ENCODE assay signal across 8 cellular contexts in genomic region chr14:72894623-72895378, GRCh38. TPM values are rescaled to one million over a fixed set of nuclear protein-coding genes. Genes with fewer than 3 reads are reported as not detected.
DNase-seq lines count a peak whose midpoint lies in the region; ATAC-seq and TF ChIP-seq lines count a peak whose summit lies in the region.

No MANE protein-coding gene starts in this region.

- ATAC-seq in WTC11 = peak; percentile 61
- ATAC-seq in GM21529 (IDR thresholded peaks at IDR 0.05; ENCODE audit: unreplicated experiment) = no peak

- POLR2A ChIA-PET in WTC11 (lab: Charles Lee) = interaction anchor here (0.6 to 1.1 kb wide), 3 partner anchors 11 to 83 kb away, joined by 3 read pairs; no protein-coding TSS in a partner anchor

- H3K4me3 ChIP-seq in fibroblast of mammary gland (ENCODE audit: control insufficient read depth, low read depth, low read length) (peak overlapping the region; percentile 86), neuron (ENCODE audit: low read length) (peak overlapping the region; percentile 95)

- no peaks in the 10 kb centered on the region for H3K36me3 ChIP-seq in neuron (ENCODE audit: insufficient read depth, low read length)

- peaks cover 66% of the 10 kb centered on the region for H3K27me3 ChIP-seq in neuron (ENCODE audit: insufficient read depth, low read length)

- peak overlapping the region; percentile 100 for H2AFZ ChIP-seq in neuron (ENCODE audit: low read depth, low read length)

- no peaks in the 10 kb centered on the region for H3K36me3 Mint-ChIP-seq in WTC11

- no peaks in the 10 kb centered on the region for H3K9me3 ChIP-seq in neuron (ENCODE audit: low read length)

- peaks cover 34% of the 10 kb centered on the region for H3K4me1 Mint-ChIP-seq in WTC11

- peaks cover 41% of the 10 kb centered on the region for H3K4me1 ChIP-seq in neuron (ENCODE audit: insufficient read depth, low read length)

- H3K27ac Mint-ChIP-seq in WTC11 = no peak overlapping the region

- peak; percentile 64 for DNase-seq in activated effector memory CD4-positive, alpha-beta T cell treated with anti-CD3 and anti-CD28 coated beads, Interleukin-2, amount 50 U/mL, for 16 hours
- no peak for DNase-seq in activated effector memory CD4-positive, alpha-beta T cell treated with Interleukin-2 at 50 U/mL for 16 hours
- DNase-seq in WTC11 (ENCODE audit: low spot score) (peak; percentile 54), fibroblast of mammary gland (ENCODE audit: low read depth) (no peak), GM19238 (ENCODE audit: insufficient read length, low spot score) (no peak), SIG-M5 treated with dmso at 0.1 percent for 504 hours (lab: John Stamatoyannopoulos, UW; ENCODE audit: unreplicated experiment) (no peak)

- H3K27me3 Mint-ChIP-seq in WTC11 (ENCODE audit: low read depth) = peaks cover 76% of the 10 kb centered on the region

- CTCF ChIA-PET in WTC11 (lab: Charles Lee) = interaction anchor here (0.9 to 2.6 kb wide), 15 partner anchors 8 to 381 kb away, joined by 3 to 25 read pairs (median 4); no protein-coding TSS in a partner anchor

- peak overlapping the region; percentile 92 for H3K4me3 Mint-ChIP-seq in WTC11

- H3K9me3 Mint-ChIP-seq in WTC11 = no peaks in the 10 kb centered on the region

- TF ChIP-seq CTCF in WTC11 (IDR thresholded peaks at IDR 0.05) = no peak
- no peak for TF ChIP-seq CTCF in fibroblast of mammary gland (conservative IDR thresholded peaks at IDR 0.05; ENCODE audit: control insufficient read depth, insufficient read depth, low read depth, low read length)

TF ChIP-seq in WTC11, 78 proteins besides CTCF, POLR2A, EP300 and RAD21:
- TF ChIP-seq ZNF263 (CRISPR knock-in tag; IDR thresholded peaks at IDR 0.05; ENCODE audit: low read depth) (no peak), TP53 (CRISPR knock-in tag; IDR thresholded peaks at IDR 0.05) (no peak), ZNF671 (CRISPR knock-in tag; IDR thresholded peaks at IDR 0.05) (no peak), TEAD4 (CRISPR knock-in tag; IDR thresholded peaks at IDR 0.05) (no peak), NFATC4 (CRISPR knock-in tag; IDR thresholded peaks at IDR 0.05) (no peak)
- TF ChIP-seq, protein P1, sequence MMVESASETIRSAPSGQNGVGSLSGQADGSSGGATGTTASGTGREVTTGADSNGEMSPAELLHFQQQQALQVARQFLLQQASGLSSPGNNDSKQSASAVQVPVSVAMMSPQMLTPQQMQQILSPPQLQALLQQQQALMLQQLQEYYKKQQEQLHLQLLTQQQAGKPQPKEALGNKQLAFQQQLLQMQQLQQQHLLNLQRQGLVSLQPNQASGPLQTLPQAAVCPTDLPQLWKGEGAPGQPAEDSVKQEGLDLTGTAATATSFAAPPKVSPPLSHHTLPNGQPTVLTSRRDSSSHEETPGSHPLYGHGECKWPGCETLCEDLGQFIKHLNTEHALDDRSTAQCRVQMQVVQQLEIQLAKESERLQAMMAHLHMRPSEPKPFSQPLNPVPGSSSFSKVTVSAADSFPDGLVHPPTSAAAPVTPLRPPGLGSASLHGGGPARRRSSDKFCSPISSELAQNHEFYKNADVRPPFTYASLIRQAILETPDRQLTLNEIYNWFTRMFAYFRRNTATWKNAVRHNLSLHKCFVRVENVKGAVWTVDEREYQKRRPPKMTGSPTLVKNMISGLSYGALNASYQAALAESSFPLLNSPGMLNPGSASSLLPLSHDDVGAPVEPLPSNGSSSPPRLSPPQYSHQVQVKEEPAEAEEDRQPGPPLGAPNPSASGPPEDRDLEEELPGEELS (CRISPR knock-in tag; IDR thresholded peaks at IDR 0.05) = no peak

RNA-seq across cellular contexts. Expression of gene DPF3, which starts 0.9 kb away (rescaled TPM):
- 0.31 to 0.53 TPM (median 0.32 TPM) in 3 replicates for total RNA-seq in WTC11 (2021)

RNA-seq across cellular contexts. Expression of gene DCAF4, which starts 31.5 kb away (rescaled TPM):
- total RNA-seq in WTC11 (2021) = 17.4 to 19.6 TPM (median 18.8 TPM) in 3 replicates

Comparison
In these comparisons a context has a peak if more than half of its experiments do, and no peak if none do; other contexts are left out.
1. DNase-seq: peak in activated effector memory CD4-positive, alpha-beta T cell treated with anti-CD3 and anti-CD28 coated beads, Interleukin-2, amount 50 U/mL, for 16 hours (single experiment) and WTC11 (single experiment); none in activated effector memory CD4-positive, alpha-beta T cell treated with Interleukin-2 at 50 U/mL for 16 hours (single experiment), fibroblast of mammary gland (single experiment), GM19238 (single experiment) and SIG-M5 treated with dmso at 0.1 percent for 504 hours (single experiment).